1 cellular context compared by ENCODE assay signal in the genomic region with DNA sequence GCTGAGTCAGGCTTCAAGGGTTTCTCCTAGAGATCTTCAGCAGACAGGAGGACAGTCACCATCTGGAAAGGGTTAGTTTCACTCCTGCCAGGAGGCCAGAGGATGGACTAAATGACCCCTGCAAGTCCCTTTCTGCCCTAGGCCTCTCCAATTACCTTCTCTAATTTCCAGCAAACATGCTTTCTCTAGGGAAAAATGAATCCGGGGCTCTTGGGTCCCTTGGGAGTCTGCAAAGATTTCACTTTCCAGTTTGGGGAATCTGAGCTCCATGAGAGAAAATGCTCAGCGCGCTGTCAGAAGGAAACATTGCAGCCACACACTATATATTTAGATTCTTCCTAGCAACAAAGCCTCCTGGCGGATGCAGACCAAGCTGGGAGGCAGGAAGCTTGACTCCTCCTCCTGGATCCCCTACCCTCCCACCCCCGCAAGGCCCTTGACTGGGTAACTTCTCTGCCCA.
TF ChIP-seq lines count a peak whose summit lies in the region.

No MANE protein-coding gene starts in this region.

TF ChIP-seq in GM23338, 12 proteins besides CTCF, POLR2A, EP300 and RAD21 (continued from another document):
- TF ChIP-seq, protein P1, sequence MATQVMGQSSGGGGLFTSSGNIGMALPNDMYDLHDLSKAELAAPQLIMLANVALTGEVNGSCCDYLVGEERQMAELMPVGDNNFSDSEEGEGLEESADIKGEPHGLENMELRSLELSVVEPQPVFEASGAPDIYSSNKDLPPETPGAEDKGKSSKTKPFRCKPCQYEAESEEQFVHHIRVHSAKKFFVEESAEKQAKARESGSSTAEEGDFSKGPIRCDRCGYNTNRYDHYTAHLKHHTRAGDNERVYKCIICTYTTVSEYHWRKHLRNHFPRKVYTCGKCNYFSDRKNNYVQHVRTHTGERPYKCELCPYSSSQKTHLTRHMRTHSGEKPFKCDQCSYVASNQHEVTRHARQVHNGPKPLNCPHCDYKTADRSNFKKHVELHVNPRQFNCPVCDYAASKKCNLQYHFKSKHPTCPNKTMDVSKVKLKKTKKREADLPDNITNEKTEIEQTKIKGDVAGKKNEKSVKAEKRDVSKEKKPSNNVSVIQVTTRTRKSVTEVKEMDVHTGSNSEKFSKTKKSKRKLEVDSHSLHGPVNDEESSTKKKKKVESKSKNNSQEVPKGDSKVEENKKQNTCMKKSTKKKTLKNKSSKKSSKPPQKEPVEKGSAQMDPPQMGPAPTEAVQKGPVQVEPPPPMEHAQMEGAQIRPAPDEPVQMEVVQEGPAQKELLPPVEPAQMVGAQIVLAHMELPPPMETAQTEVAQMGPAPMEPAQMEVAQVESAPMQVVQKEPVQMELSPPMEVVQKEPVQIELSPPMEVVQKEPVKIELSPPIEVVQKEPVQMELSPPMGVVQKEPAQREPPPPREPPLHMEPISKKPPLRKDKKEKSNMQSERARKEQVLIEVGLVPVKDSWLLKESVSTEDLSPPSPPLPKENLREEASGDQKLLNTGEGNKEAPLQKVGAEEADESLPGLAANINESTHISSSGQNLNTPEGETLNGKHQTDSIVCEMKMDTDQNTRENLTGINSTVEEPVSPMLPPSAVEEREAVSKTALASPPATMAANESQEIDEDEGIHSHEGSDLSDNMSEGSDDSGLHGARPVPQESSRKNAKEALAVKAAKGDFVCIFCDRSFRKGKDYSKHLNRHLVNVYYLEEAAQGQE (IDR thresholded peaks at IDR 0.05; ENCODE audit: unreplicated experiment) = no peak
- TF ChIP-seq STAT1 (IDR thresholded peaks at IDR 0.05; ENCODE audit: unreplicated experiment) (no peak), EZH2phosphoT487 (IDR thresholded peaks at IDR 0.05; ENCODE audit: unreplicated experiment) (no peak), CREB1 (CRISPR knock-in tag; IDR thresholded peaks at IDR 0.05; ENCODE audit: low read depth) (no peak), POLR2AphosphoS5 (IDR thresholded peaks at IDR 0.05; ENCODE audit: low read depth) (no peak), ZNF331 (CRISPR knock-in tag; IDR thresholded peaks at IDR 0.05; ENCODE audit: low read depth) (no peak)
- TF ChIP-seq, protein P2, sequence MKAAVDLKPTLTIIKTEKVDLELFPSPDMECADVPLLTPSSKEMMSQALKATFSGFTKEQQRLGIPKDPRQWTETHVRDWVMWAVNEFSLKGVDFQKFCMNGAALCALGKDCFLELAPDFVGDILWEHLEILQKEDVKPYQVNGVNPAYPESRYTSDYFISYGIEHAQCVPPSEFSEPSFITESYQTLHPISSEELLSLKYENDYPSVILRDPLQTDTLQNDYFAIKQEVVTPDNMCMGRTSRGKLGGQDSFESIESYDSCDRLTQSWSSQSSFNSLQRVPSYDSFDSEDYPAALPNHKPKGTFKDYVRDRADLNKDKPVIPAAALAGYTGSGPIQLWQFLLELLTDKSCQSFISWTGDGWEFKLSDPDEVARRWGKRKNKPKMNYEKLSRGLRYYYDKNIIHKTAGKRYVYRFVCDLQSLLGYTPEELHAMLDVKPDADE (IDR thresholded peaks at IDR 0.05) = no peak
- TF ChIP-seq, protein P3, sequence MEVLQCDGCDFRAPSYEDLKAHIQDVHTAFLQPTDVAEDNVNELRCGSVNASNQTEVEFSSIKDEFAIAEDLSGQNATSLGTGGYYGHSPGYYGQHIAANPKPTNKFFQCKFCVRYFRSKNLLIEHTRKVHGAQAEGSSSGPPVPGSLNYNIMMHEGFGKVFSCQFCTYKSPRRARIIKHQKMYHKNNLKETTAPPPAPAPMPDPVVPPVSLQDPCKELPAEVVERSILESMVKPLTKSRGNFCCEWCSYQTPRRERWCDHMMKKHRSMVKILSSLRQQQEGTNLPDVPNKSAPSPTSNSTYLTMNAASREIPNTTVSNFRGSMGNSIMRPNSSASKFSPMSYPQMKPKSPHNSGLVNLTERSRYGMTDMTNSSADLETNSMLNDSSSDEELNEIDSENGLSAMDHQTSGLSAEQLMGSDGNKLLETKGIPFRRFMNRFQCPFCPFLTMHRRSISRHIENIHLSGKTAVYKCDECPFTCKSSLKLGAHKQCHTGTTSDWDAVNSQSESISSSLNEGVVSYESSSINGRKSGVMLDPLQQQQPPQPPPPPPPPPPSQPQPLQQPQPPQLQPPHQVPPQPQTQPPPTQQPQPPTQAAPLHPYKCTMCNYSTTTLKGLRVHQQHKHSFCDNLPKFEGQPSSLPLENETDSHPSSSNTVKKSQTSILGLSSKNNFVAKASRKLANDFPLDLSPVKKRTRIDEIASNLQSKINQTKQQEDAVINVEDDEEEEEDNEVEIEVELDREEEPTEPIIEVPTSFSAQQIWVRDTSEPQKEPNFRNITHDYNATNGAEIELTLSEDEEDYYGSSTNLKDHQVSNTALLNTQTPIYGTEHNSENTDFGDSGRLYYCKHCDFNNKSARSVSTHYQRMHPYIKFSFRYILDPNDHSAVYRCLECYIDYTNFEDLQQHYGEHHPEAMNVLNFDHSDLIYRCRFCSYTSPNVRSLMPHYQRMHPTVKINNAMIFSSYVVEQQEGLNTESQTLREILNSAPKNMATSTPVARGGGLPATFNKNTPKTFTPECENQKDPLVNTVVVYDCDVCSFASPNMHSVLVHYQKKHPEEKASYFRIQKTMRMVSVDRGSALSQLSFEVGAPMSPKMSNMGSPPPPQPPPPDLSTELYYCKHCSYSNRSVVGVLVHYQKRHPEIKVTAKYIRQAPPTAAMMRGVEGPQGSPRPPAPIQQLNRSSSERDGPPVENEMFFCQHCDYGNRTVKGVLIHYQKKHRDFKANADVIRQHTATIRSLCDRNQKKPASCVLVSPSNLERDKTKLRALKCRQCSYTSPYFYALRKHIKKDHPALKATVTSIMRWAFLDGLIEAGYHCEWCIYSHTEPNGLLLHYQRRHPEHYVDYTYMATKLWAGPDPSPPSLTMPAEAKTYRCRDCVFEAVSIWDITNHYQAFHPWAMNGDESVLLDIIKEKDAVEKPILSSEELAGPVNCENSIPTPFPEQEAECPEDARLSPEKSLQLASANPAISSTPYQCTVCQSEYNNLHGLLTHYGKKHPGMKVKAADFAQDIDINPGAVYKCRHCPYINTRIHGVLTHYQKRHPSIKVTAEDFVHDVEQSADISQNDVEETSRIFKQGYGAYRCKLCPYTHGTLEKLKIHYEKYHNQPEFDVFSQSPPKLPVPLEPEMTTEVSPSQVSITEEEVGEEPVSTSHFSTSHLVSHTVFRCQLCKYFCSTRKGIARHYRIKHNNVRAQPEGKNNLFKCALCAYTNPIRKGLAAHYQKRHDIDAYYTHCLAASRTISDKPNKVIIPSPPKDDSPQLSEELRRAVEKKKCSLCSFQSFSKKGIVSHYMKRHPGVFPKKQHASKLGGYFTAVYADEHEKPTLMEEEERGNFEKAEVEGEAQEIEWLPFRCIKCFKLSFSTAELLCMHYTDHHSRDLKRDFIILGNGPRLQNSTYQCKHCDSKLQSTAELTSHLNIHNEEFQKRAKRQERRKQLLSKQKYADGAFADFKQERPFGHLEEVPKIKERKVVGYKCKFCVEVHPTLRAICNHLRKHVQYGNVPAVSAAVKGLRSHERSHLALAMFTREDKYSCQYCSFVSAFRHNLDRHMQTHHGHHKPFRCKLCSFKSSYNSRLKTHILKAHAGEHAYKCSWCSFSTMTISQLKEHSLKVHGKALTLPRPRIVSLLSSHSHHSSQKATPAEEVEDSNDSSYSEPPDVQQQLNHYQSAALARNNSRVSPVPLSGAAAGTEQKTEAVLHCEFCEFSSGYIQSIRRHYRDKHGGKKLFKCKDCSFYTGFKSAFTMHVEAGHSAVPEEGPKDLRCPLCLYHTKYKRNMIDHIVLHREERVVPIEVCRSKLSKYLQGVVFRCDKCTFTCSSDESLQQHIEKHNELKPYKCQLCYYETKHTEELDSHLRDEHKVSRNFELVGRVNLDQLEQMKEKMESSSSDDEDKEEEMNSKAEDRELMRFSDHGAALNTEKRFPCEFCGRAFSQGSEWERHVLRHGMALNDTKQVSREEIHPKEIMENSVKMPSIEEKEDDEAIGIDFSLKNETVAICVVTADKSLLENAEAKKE (CRISPR knock-in tag; IDR thresholded peaks at IDR 0.05) = no peak
